Comparison of ENCODE assay signal across 1 cellular context in the genomic region with DNA sequence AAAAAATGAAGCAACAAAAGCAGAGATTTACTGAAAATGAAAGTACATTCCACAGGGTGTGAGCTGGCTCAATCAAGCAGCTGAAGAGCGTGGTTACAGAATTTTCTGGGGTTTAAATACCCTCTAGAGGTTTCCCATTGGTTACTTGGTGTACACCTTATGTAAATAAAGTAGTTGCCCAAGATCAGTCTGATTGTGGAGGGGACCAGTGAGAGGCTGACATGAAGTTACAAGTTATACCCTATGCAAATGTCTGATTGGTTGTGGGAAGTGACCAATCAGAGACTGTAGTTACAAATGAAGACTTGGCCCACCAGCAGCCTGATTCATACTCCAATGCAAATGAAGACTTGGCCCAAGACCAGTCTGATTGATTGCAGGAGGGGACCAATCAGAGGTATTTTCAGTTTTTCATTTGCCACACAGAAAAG.
TF ChIP-seq lines count a peak whose summit lies in the region.

No MANE protein-coding gene starts in this region.

TF ChIP-seq in SK-N-SH treated with all-trans-retinoic acid at 6 μM for 48 hours, 23 proteins besides CTCF, POLR2A, EP300 and RAD21 (continued from another document):
- TF ChIP-seq CREB5 (CRISPR knock-in tag; IDR thresholded peaks at IDR 0.05; ENCODE audit: low read depth): no peak
- no peak for TF ChIP-seq CSDC2 (CRISPR knock-in tag; IDR thresholded peaks at IDR 0.05)
- TF ChIP-seq CSRNP3 (CRISPR knock-in tag; IDR thresholded peaks at IDR 0.05): no peak
- no peak for TF ChIP-seq TCF4 (CRISPR knock-in tag; IDR thresholded peaks at IDR 0.05; ENCODE audit: borderline replicate concordance)
- no peak for TF ChIP-seq ARNTL (CRISPR knock-in tag; IDR thresholded peaks at IDR 0.05; ENCODE audit: borderline replicate concordance, low read depth)
- no peak for TF ChIP-seq ZFP30 (CRISPR knock-in tag; IDR thresholded peaks at IDR 0.05)
- TF ChIP-seq PPARA (CRISPR knock-in tag; IDR thresholded peaks at IDR 0.05; ENCODE audit: borderline replicate concordance): no peak
TF ChIP-seq in SK-N-SH treated with all-trans-retinoic acid at 6 μM for 48 hours: peak in this region for 0.
